11 cellular contexts compared by ENCODE assay signal in genomic region chr13:99332456-99332855, GRCh38. TPM values are rescaled to one million over a fixed set of nuclear protein-coding genes. Genes with fewer than 3 reads are reported as not detected.
DNase-seq lines count a peak whose midpoint lies in the region; ATAC-seq, FAIRE-seq and TF ChIP-seq lines count a peak whose summit lies in the region.
"Had no signal": no experiment of that assay in that cellular context is flagged by ENCODE, and none has a peak within 500 bp of the region (broad histone marks: within the 10 kb centered on the region; RNA-seq: fewer than 3 reads in every experiment).

No MANE protein-coding gene starts in this region.

- H3K27ac ChIP-seq in left ventricle myocardium inferior (replicated peaks) (no peak overlapping the region), thyroid gland (no peak overlapping the region)

- H3K27me3 ChIP-seq in left ventricle myocardium inferior (ENCODE audit: low read depth) (no peaks in the 10 kb centered on the region), thyroid gland (no peaks in the 10 kb centered on the region)

- peaks cover 4% of the 10 kb centered on the region for H3K4me1 ChIP-seq in left ventricle myocardium inferior
- H3K4me1 ChIP-seq in thyroid gland, result no peaks in the 10 kb centered on the region

- no peak for TF ChIP-seq POLR2A in thyroid gland (IDR thresholded peaks at IDR 0.05)

- H3K27me3 Mint-ChIP-seq in activated naive CD8-positive, alpha-beta T cell, result no peaks in the 10 kb centered on the region

- peak; percentile 47 for DNase-seq in left ventricle myocardium superior
- DNase-seq in left ventricle myocardium inferior, result no peak
- DNase-seq in D721Med (ENCODE audit: insufficient read length, low spot score), result no peak
- no peak for DNase-seq in NCI-H2196 treated with DMSO at 0.1 percent for 48 hours (lab: John Stamatoyannopoulos, UW; ENCODE audit: unreplicated experiment)
- no peak for DNase-seq in thyroid gland
- no peak for DNase-seq in COR-L47 (lab: John Stamatoyannopoulos, UW)
- DNase-seq: activated CD4-positive, CD25-positive, alpha-beta regulatory T cell treated with anti-CD3 and anti-CD28 coated beads, Interleukin-2, amount 50 U/mL, for 72 hours; activated T-cell treated with anti-CD3 and anti-CD28 coated beads, Interleukin-2, amount 50 U/mL, for 1 hour; SW 1271 had no signal

- H3K4me3 Mint-ChIP-seq in activated naive CD8-positive, alpha-beta T cell, result no peak overlapping the region

- H3K4me1 Mint-ChIP-seq in activated naive CD8-positive, alpha-beta T cell (ENCODE audit: low read depth), result peaks cover 59% of the 10 kb centered on the region

- H3K36me3 ChIP-seq in left ventricle myocardium inferior (no peaks in the 10 kb centered on the region), thyroid gland (no peaks in the 10 kb centered on the region)

- H3K9me3 ChIP-seq in left ventricle myocardium inferior (replicated peaks), result no peaks in the 10 kb centered on the region
- H3K9me3 ChIP-seq in thyroid gland, result no peaks in the 10 kb centered on the region

- TF ChIP-seq CTCF in left ventricle myocardium inferior (IDR thresholded peaks at IDR 0.05; ENCODE audit: borderline replicate concordance), result no peak
- TF ChIP-seq CTCF in D721Med (IDR thresholded peaks at IDR 0.05; ENCODE audit: insufficient read depth, missing control alignments), result no peak
- TF ChIP-seq CTCF in thyroid gland (IDR thresholded peaks at IDR 0.05), result no peak

- ATAC-seq in left ventricle myocardium superior (no peak), HG02943 (IDR thresholded peaks at IDR 0.05; ENCODE audit: low read depth, unreplicated experiment) (peak; percentile 9)

- no peaks in the 10 kb centered on the region for H3K9me3 Mint-ChIP-seq in activated naive CD8-positive, alpha-beta T cell (ENCODE audit: low read depth)

- intact Hi-C loops in left ventricle myocardium superior (cut with micrococcal nuclease), result no loop called here
- intact Hi-C loops in left ventricle myocardium inferior (cut with micrococcal nuclease), result no loop called here
- intact Hi-C loops in thyroid gland (cut with DNase I), result no loop called here

- H3K4me3 ChIP-seq in left ventricle myocardium inferior, result no peak overlapping the region
- no peak overlapping the region for H3K4me3 ChIP-seq in thyroid gland (replicated peaks in 1 of 3)

- H3K36me3 Mint-ChIP-seq in activated naive CD8-positive, alpha-beta T cell, result peaks cover 26% of the 10 kb centered on the region

- peak overlapping the region; percentile 56 for H3K27ac Mint-ChIP-seq in activated naive CD8-positive, alpha-beta T cell

- 88% methylated on average over 9 of the region's 9 CpGs for WGBS in thyroid gland, 2 donors

- no peak for FAIRE-seq in D721Med (lab: Jason Lieb, UNC)

RNA-seq across cellular contexts. Expression of gene GPR183, which starts 25.3 kb away (rescaled TPM):
- 2.6 TPM for total RNA-seq in left ventricle myocardium superior
- total RNA-seq in left ventricle myocardium inferior, result 1.7 TPM
- 1 to 10 TPM; 2.5 to 9.7 (median 5.1) TPM for total RNA-seq in thyroid gland
